ENCODE assay signal across 12 cellular contexts in the genomic region with DNA sequence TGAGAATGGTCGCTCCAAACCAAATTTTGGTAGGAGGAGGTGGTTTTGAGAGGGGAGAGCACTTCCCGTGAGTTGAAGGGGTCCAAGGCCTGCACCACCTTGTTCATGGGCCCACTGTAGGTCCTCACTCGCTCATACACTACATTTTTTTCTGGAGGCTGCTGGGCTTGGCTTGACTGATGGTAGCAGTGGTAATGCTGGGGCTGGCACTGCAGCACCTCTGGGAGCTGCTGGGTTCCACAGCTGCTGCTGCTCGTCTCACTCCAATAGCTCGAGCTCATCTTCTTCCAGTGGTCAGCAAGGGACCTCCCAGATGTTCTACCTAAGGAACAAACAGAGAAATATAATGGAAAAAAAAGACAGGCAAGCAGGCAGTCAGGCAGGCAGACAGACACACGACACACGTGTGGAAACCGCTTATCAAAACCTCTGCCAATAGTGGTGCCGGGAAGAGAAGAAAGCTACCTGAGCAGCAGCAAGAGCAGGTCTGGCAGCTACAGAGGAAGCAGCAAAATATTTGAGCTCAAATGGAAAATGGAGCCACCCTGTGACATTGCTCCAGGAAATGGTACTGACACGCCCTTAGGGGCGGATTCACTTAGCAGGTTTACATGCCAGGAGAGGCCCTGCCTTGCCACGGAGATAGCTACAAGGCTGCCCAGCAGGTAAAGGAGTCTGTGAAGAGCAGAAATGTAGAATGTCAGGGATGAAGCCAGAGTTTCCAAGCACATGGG. TPM values are rescaled to one million over a fixed set of nuclear protein-coding genes. Genes with fewer than 3 reads are reported as not detected.
DNase-seq lines count a peak whose midpoint lies in the region; ATAC-seq and TF ChIP-seq lines count a peak whose summit lies in the region.
"Had no signal": no experiment of that assay in that cellular context is flagged by ENCODE, and none has a peak within 500 bp of the region (broad histone marks: within the 10 kb centered on the region; RNA-seq: fewer than 3 reads in every experiment).

A gene with protein sequence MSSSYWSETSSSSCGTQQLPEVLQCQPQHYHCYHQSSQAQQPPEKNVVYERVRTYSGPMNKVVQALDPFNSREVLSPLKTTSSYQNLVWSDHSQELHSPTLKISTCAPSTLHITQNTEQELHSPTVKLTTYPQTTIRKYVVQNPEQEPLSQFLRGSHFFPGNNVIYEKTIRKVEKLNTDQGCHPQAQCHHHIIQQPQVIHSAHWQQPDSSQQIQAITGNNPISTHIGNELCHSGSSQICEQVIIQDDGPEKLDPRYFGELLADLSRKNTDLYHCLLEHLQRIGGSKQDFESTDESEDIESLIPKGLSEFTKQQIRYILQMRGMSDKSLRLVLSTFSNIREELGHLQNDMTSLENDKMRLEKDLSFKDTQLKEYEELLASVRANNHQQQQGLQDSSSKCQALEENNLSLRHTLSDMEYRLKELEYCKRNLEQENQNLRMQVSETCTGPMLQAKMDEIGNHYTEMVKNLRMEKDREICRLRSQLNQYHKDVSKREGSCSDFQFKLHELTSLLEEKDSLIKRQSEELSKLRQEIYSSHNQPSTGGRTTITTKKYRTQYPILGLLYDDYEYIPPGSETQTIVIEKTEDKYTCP (minus strand): TSS at position 492 of the 734 bp plus-strand sequence. CDS start 211 bp downstream, at position 281.

- peaks cover 0 to 5% (median 0%) of the 10 kb centered on the region in 9 donors for H3K27me3 ChIP-seq in heart left ventricle

- H3K4me1 ChIP-seq in heart left ventricle = no peaks in the 10 kb centered on the region
- H3K4me1 ChIP-seq in urinary bladder (ENCODE audit: insufficient read depth) = no peaks in the 10 kb centered on the region

- peak in 3 of 4 donors; percentile 30 to 58 (median 38) for ATAC-seq in heart left ventricle
- ATAC-seq in Right ventricle myocardium superior (ENCODE audit: poor library complexity) = no peak
- no peak for ATAC-seq in HG03378 (IDR thresholded peaks at IDR 0.05; ENCODE audit: unreplicated experiment)

- H3K36me3 ChIP-seq in heart left ventricle (no peaks in the 10 kb centered on the region), urinary bladder (ENCODE audit: insufficient read depth) (no peaks in the 10 kb centered on the region)

- H3K27ac ChIP-seq in heart left ventricle (no peak within 1 kb of the TSS), epithelial cell of prostate (peak within 1 kb of the TSS; percentile 58), urinary bladder (ENCODE audit: low read depth) (no peak within 1 kb of the TSS)

- no peaks in the 10 kb centered on the region for H3K9me3 ChIP-seq in heart left ventricle

- H3K4me3 ChIP-seq in heart left ventricle (peak within 1 kb of the TSS in 8 of 12 donors; percentile 1 to 37 (median 31)), urinary bladder (ENCODE audit: low read depth, low read length) (peak within 1 kb of the TSS; percentile 8)

- TF ChIP-seq POLR2A in heart left ventricle (IDR thresholded peaks at IDR 0.05) = no peak

- intact Hi-C loops in heart left ventricle (cut with DNase I) (no loop called here), Right ventricle myocardium superior (cut with DNase I) (no loop called here)

- DNase-seq in heart left ventricle (peak in 3 of 5 donors; percentile 4 to 24 (median 13)), Right ventricle myocardium superior (no peak), NCI-H526 treated with DMSO at 0.1 percent for 48 hours (lab: John Stamatoyannopoulos, UW) (peak; percentile 75), epithelial cell of prostate (ENCODE audit: low read depth, low spot score) (peak; percentile 12), C1 segment of cervical spinal cord (lab: John Stamatoyannopoulos, UW) (no peak), NCI-H1092 treated with DMSO at 0.1 percent for 48 hours (lab: John Stamatoyannopoulos, UW) (no peak)
- DNase-seq: immature natural killer cell, T-helper 1 cell had no signal

- no peak for TF ChIP-seq CTCF in heart left ventricle (IDR thresholded peaks at IDR 0.05)

- 49 to 55% (median 52%) methylated on average over 12 of the region's 12 CpGs for WGBS in heart left ventricle, 4 donors
- 70% methylated on average over 12 of the region's 12 CpGs for WGBS in urinary bladder

RNA-seq across cellular contexts. Expression of the gene that starts here (rescaled TPM):
- total RNA-seq in heart left ventricle (1 to 10 TPM; 1.4 to 9.1 (median 5.7) TPM), Right ventricle myocardium superior (1.2 TPM), urinary bladder (23.4 TPM)
- polyA plus RNA-seq in heart left ventricle (1 to 10 TPM in 1 of 2 donors, under 1 TPM in 1; 0.91 to 1.6 TPM), urinary bladder (2.2 TPM)
- total RNA-seq: activated T-helper 2 cell treated with anti-CD3 and anti-CD28 coated beads, Interferon-gamma antibody, Interleukin-2, Interleukin-4, amounts not matched to agents 10 μg/mL and 5 μg/mL and 100 μg/mL, durations not matched to agents 14 hours and 24 hours and 36 hours; LHCN-M2 had no signal
- polyA plus RNA-seq: immature natural killer cell had no signal

Comparison
In these comparisons a context has a peak if more than half of its experiments do, and no peak if none do; other contexts are left out.
1. ATAC-seq: peak in heart left ventricle (3 of 4); none in Right ventricle myocardium superior (single experiment) and HG03378 (single experiment).
2. DNase-seq: peak in heart left ventricle (3 of 5), NCI-H526 treated with DMSO at 0.1 percent for 48 hours (single experiment) and epithelial cell of prostate (single experiment); none in Right ventricle myocardium superior (single experiment), C1 segment of cervical spinal cord (0 of 14) and NCI-H1092 treated with DMSO at 0.1 percent for 48 hours (single experiment).